ENCODE assay signal across 22 cellular contexts in genomic region chr15:28842226-28842625, GRCh38. TPM values are rescaled to one million over a fixed set of nuclear protein-coding genes. Genes with fewer than 3 reads are reported as not detected.
"Had no signal": no experiment of that assay in that cellular context is flagged by ENCODE, and none has a peak within 500 bp of the region (broad histone marks: within the 10 kb centered on the region; RNA-seq: fewer than 3 reads in every experiment).

No MANE protein-coding gene starts in this region.

RNA-seq across cellular contexts. Expression of gene GOLGA6L7, which starts 6.2 kb away (rescaled TPM):
- total RNA-seq: activated CD4-positive, alpha-beta memory T cell treated with anti-CD3 and anti-CD28 coated beads for 36 hours; activated CD4-positive, alpha-beta T cell treated with anti-CD3 and anti-CD28 coated beads for 36 hours; activated CD8-positive, alpha-beta memory T cell treated with anti-CD3 and anti-CD28 coated beads for 36 hours; activated CD8-positive, alpha-beta T cell treated with anti-CD3 and anti-CD28 coated beads for 36 hours; activated naive CD4-positive, alpha-beta T cell treated with anti-CD3 and anti-CD28 coated beads for 36 hours; activated naive CD4-positive, alpha-beta T cell treated with anti-CD3 and anti-CD28 coated beads, Interleukin-2, amount 50 U/mL, for 72 hours; activated naive CD8-positive, alpha-beta T cell treated with anti-CD3 and anti-CD28 coated beads for 36 hours; activated T-cell treated with anti-CD3 and anti-CD28 coated beads, Interleukin-2, amount 50 U/mL, for 4 hours; activated T-cell treated with anti-CD3 and anti-CD28 coated beads, Interleukin-2, amount 50 U/mL, for 72 hours; activated T-helper 1 cell treated with anti-CD3 and anti-CD28 coated beads, Interleukin-12 subunit alpha, Interleukin-12 subunit beta, Interleukin-2, Interleukin-4 antibody, amounts not matched to agents 30 ng/mL and 10 ng/mL and 1 ng/mL, durations not matched to agents 14 hours and 24 hours and 36 hours; activated T-helper 17 cell treated with anti-CD3 and anti-CD28 coated beads, Interleukin-2, amount 50 U/mL, for 72 hours; adrenal gland; aorta; astrocyte; body of pancreas; breast epithelium; cardiac septum; T-cell; T-helper 1 cell treated with Interleukin-12 subunit alpha and Interleukin-12 subunit beta and Interleukin-4 antibody, amounts not matched to agents 30 ng/mL and 1 ng/mL, for 36 hours; T-helper 17 cell; T-helper 2 cell treated with Interferon-gamma antibody and Interleukin-4, amounts not matched to agents 100 ng/mL and 5 ng/mL, for 36 hours; WTC11 had no signal
- polyA plus RNA-seq: adrenal gland, aorta had no signal
